In the genomic region with DNA sequence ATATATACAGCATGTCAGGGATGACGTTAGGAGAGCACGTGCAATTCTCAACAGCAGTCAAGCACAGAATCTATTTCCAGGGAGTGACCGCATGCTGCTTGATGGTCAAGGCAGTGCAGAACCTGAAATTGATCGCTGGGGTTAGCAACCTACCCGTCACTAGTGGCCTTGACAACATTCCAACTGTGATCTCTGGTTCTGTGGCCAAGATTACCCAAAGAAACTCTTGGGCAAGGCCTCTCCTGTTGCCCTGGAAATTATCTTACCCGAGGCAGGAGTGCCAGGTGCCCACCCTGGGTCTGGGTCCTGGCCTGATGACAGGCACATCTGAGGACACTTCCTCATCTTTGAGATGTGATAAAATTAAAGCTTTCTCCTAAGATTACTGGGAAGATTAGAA, we compare ENCODE assay signal across 11 cellular contexts. TPM values are rescaled to one million over a fixed set of nuclear protein-coding genes. Genes with fewer than 3 reads are reported as not detected.
DNase-seq lines count a peak whose midpoint lies in the region; ATAC-seq and TF ChIP-seq lines count a peak whose summit lies in the region.
"Had no signal": no experiment of that assay in that cellular context is flagged by ENCODE, and none has a peak within 500 bp of the region (broad histone marks: within the 10 kb centered on the region; RNA-seq: fewer than 3 reads in every experiment).

No MANE protein-coding gene starts in this region.

- H3K36me3 Mint-ChIP-seq in CD4-positive, alpha-beta T cell (ENCODE audit: low read depth) = peaks cover 43% of the 10 kb centered on the region
- peaks cover 5% of the 10 kb centered on the region in 2 donors for H3K36me3 Mint-ChIP-seq in naive B cell

- H3K4me2 ChIP-seq in SK-N-SH = no peak overlapping the region

- peaks cover 6% of the 10 kb centered on the region; the same call in 1 of the 2 replicates for H4K20me1 ChIP-seq in SK-N-SH (ENCODE audit: insufficient read depth)

- ATAC-seq in CD4-positive, alpha-beta T cell (ENCODE audit: poor library complexity) = no peak
- no peak for ATAC-seq in naive B cell (ENCODE audit: low read depth in 2 of 2)

- intact Hi-C loops in CD4-positive, alpha-beta T cell (cut with DNase I, micrococcal nuclease) = loop anchor here (2.0 to 10.0 kb wide), 3 partner anchors 67 to 411 kb away; a partner anchor contains a TSS

- peak overlapping the region; percentile 92 for H3K27ac Mint-ChIP-seq in CD4-positive, alpha-beta T cell
- H3K27ac Mint-ChIP-seq in naive B cell = peak overlapping the region in 2 of 6 donors; percentile 89 to 94

- POLR2A ChIA-PET in CD4-positive, alpha-beta T cell (lab: Charles Lee) = interaction anchor here (0.6 to 6.5 kb wide), 4 partner anchors 8 to 245 kb away, joined by 3 to 91 read pairs (median 28); a partner anchor contains a TSS
- POLR2A ChIA-PET in SK-N-SH (lab: Yijun Ruan, JAX) = interaction anchor here (1.9 to 2.9 kb wide), 2 partner anchors 8 to 21 kb away, joined by 5 to 22 read pairs; a partner anchor contains a TSS

- H3K4me1 ChIP-seq in SK-N-SH (ENCODE audit: control insufficient read depth in 1 of 2, insufficient read depth in 2 of 2, low read depth in 1 of 2, low read length in 1 of 2) = peaks cover 14 to 54% of the 10 kb centered on the region in 2 experiments; a peak in 3 of 4 replicates

- H3K9me2 ChIP-seq in SK-N-SH = no peaks in the 10 kb centered on the region

- H3K79me2 ChIP-seq in SK-N-SH (ENCODE audit: insufficient read depth) = peaks cover 20% of the 10 kb centered on the region

- DNase-seq in CD4-positive, alpha-beta T cell = no peak
- DNase-seq in amniotic epithelial cell (ENCODE audit: low read depth) (peak; percentile 46), naive B cell (no peak), ureter (ENCODE audit: low spot score) (no peak), NCI-H2196 (lab: John Stamatoyannopoulos, UW; ENCODE audit: unreplicated experiment) (no peak), SK-N-SH (no peak), NCI-H2081 treated with DMSO at 0.1 percent for 48 hours (lab: John Stamatoyannopoulos, UW) (no peak)
- DNase-seq: foreskin melanocyte, trophoblast cell had no signal

- H3K4me3 ChIP-seq in SK-N-SH (ENCODE audit: low read depth in 2 of 2, low read length in 1 of 2) = peak overlapping the region in 1 of 2 experiments; percentile 83; a peak in 1 of 4 replicates

- no peak for TF ChIP-seq CTCF in CD4-positive, alpha-beta T cell (IDR thresholded peaks at IDR 0.05)
- TF ChIP-seq CTCF in SK-N-SH (IDR thresholded peaks at IDR 0.05) = no peak

- H3K27me3 Mint-ChIP-seq in CD4-positive, alpha-beta T cell = no peaks in the 10 kb centered on the region
- H3K27me3 Mint-ChIP-seq in naive B cell = no peaks in the 10 kb centered on the region

- no peaks in the 10 kb centered on the region for H3K9me3 Mint-ChIP-seq in CD4-positive, alpha-beta T cell
- H3K9me3 Mint-ChIP-seq in naive B cell = no peaks in the 10 kb centered on the region

- peaks cover 17 to 25% of the 10 kb centered on the region in 2 experiments for H3K36me3 ChIP-seq in SK-N-SH (replicated peaks in 1 of 2; ENCODE audit: control insufficient read depth in 1 of 2, insufficient read depth in 2 of 2, low read length in 1 of 2)

- H2AFZ ChIP-seq in SK-N-SH (ENCODE audit: low read depth) = no peak overlapping the region

- no peaks in the 10 kb centered on the region for H3K9me3 ChIP-seq in CD4-positive, alpha-beta T cell (ENCODE audit: control insufficient read depth, low read length)
- no peaks in the 10 kb centered on the region for H3K9me3 ChIP-seq in SK-N-SH

- no peak for TF ChIP-seq EP300 in Ishikawa (IDR thresholded peaks at IDR 0.05; ENCODE audit: borderline replicate concordance)
- TF ChIP-seq EP300 in SK-N-SH (IDR thresholded peaks at IDR 0.05; ENCODE audit: borderline replicate concordance in 1 of 2, low read depth in 1 of 2, low read length in 1 of 2) = no peak

- H3K4me3 Mint-ChIP-seq in CD4-positive, alpha-beta T cell = peak overlapping the region; percentile 95
- peak overlapping the region in 6 of 8 donors; percentile 35 to 96 (median 93) for H3K4me3 Mint-ChIP-seq in naive B cell

- peaks cover 50% of the 10 kb centered on the region for H3K4me1 Mint-ChIP-seq in CD4-positive, alpha-beta T cell (ENCODE audit: low read depth)
- peaks cover 42 to 69% (median 48%) of the 10 kb centered on the region in 3 donors for H3K4me1 Mint-ChIP-seq in naive B cell

- TF ChIP-seq RAD21 in Ishikawa (IDR thresholded peaks at IDR 0.05; ENCODE audit: low read depth) (no peak), SK-N-SH (IDR thresholded peaks at IDR 0.05; ENCODE audit: low read length) (no peak)

- H3F3A ChIP-seq in SK-N-SH (replicated peaks; ENCODE audit: insufficient read depth) = peaks cover 24% of the 10 kb centered on the region

- H3K9ac ChIP-seq in SK-N-SH = no peak overlapping the region

- no peaks in the 10 kb centered on the region for H3K27me3 ChIP-seq in CD4-positive, alpha-beta T cell (ENCODE audit: control insufficient read depth, insufficient read depth, low read length)
- no peaks in the 10 kb centered on the region for H3K27me3 ChIP-seq in SK-N-SH (ENCODE audit: insufficient read depth)

- 99% methylated on average over 6 of the region's 6 CpGs for WGBS in SK-N-SH (ENCODE audit: low lambda C conversion rate)

- no peak overlapping the region for H3K27ac ChIP-seq in CD4-positive, alpha-beta T cell (ENCODE audit: low read depth, low read length)
- peak overlapping the region in 1 of 2 experiments; percentile 89; a peak in 2 of 4 replicates for H3K27ac ChIP-seq in SK-N-SH (ENCODE audit: low read depth in 2 of 2, low read length in 1 of 2)
- H3K27ac ChIP-seq: HL-60 had no signal

- CTCF ChIA-PET in CD4-positive, alpha-beta T cell (lab: Charles Lee) = interaction anchor here (1.4 to 4.1 kb wide), 3 partner anchors 8 to 67 kb away, joined by 3 to 58 read pairs (median 19); a partner anchor contains a TSS
- CTCF ChIA-PET in SK-N-SH (lab: Yijun Ruan, JAX) = interaction anchor here (0.7 to 6.1 kb wide), 13 partner anchors 7 to 801 kb away, joined by 3 to 150 read pairs (median 4); a partner anchor contains a TSS

TF ChIP-seq in Ishikawa, 13 proteins besides CTCF, POLR2A, EP300 and RAD21:
- TF ChIP-seq, protein P1, sequence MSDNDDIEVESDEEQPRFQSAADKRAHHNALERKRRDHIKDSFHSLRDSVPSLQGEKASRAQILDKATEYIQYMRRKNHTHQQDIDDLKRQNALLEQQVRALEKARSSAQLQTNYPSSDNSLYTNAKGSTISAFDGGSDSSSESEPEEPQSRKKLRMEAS (IDR thresholded peaks at IDR 0.05) = peak; percentile 45; the same call in 1 of the 2 replicates
- TF ChIP-seq TAF1 (IDR thresholded peaks at IDR 0.05; ENCODE audit: low read depth) = no peak

TF ChIP-seq in SK-N-SH, 30 proteins besides CTCF, POLR2A, EP300 and RAD21 (continues in another document):
- TF ChIP-seq FOXJ3 (CRISPR knock-in tag; IDR thresholded peaks at IDR 0.05) = no peak
- TF ChIP-seq YY1 (IDR thresholded peaks at IDR 0.05; ENCODE audit: low read depth) = no peak

RNA-seq across cellular contexts. Expression of a gene that starts 2.2 kb away (rescaled TPM):
- 10 to 100 TPM; 20.0 to 20.4 TPM for total RNA-seq in CD4-positive, alpha-beta T cell
- polyA plus RNA-seq in naive B cell (ENCODE audit: low read depth in 6 of 6) (10 to 100 TPM; 11.6 to 18.4 (median 15.0) TPM), SK-N-SH (2012; rRNA removed) (87.8 and 90.0 TPM in 2 replicates)
- 37.5 TPM for total RNA-seq in ureter
- polyA plus RNA-seq in SK-N-SH (2012; cell fraction: cytosol; rRNA removed) = 38.0 and 59.9 TPM in 2 replicates
- 161 and 164 TPM in 2 replicates for polyA plus RNA-seq in SK-N-SH (2012; cell fraction: nucleus; rRNA removed)

RNA-seq across cellular contexts. Expression of a gene that starts 3.7 kb away (rescaled TPM):
- 1 to 10 TPM; 9.0 to 9.5 TPM for total RNA-seq in CD4-positive, alpha-beta T cell
- 10 to 100 TPM in 4 of 6 donors, 1 to 10 TPM in 2; 6.3 to 16.5 (median 14.1) TPM for polyA plus RNA-seq in naive B cell (ENCODE audit: low read depth in 6 of 6)
- total RNA-seq in ureter = 13.7 TPM
- 5.6 and 5.9 TPM in 2 replicates for polyA plus RNA-seq in SK-N-SH (2012; rRNA removed)
- polyA plus RNA-seq in SK-N-SH (2012; cell fraction: cytosol; rRNA removed) = 2.4 and 4.1 TPM in 2 replicates
- polyA plus RNA-seq in SK-N-SH (2012; cell fraction: nucleus; rRNA removed) = 4.1 and 8.9 TPM in 2 replicates

RNA-seq across cellular contexts. Expression of a gene that starts 8.1 kb away (rescaled TPM):
- total RNA-seq in CD4-positive, alpha-beta T cell = 1,000 to 10,000 TPM; 1,937 to 1,976 TPM
- polyA plus RNA-seq in naive B cell (ENCODE audit: low read depth in 6 of 6) = 1,000 to 10,000 TPM; 1,024 to 1,586 (median 1,385) TPM
- total RNA-seq in ureter = 999 TPM
- polyA plus RNA-seq in SK-N-SH (2012; rRNA removed) = 912 and 1,210 TPM in 2 replicates
- 839 and 875 TPM in 2 replicates for polyA plus RNA-seq in SK-N-SH (2012; cell fraction: cytosol; rRNA removed)
- polyA plus RNA-seq in SK-N-SH (2012; cell fraction: nucleus; rRNA removed) = 329 and 754 TPM in 2 replicates

RNA-seq across cellular contexts. Expression of a gene that starts 8.3 kb away (rescaled TPM):
- 10 to 100 TPM; 53.0 to 53.3 TPM for total RNA-seq in CD4-positive, alpha-beta T cell
- polyA plus RNA-seq in naive B cell (ENCODE audit: low read depth in 6 of 6) = 100 to 1,000 TPM in 3 of 6 donors, 10 to 100 TPM in 3; 68.8 to 111 (median 102) TPM
- total RNA-seq in ureter = 49.8 TPM
- polyA plus RNA-seq in SK-N-SH (2012; rRNA removed) = 56.7 and 89.7 TPM in 2 replicates
- polyA plus RNA-seq in SK-N-SH (2012; cell fraction: cytosol; rRNA removed) = 50.2 and 68.6 TPM in 2 replicates
- polyA plus RNA-seq in SK-N-SH (2012; cell fraction: nucleus; rRNA removed) = 28.6 and 38.2 TPM in 2 replicates

RNA-seq across cellular contexts. Expression of a gene that starts 17.8 kb away (rescaled TPM):
- 100 to 1,000 TPM; 243 to 246 TPM for total RNA-seq in CD4-positive, alpha-beta T cell
- 100 to 1,000 TPM in 2 of 6 donors, 10 to 100 TPM in 4; 80.5 to 106 (median 91.2) TPM for polyA plus RNA-seq in naive B cell (ENCODE audit: low read depth in 6 of 6)
- 131 TPM for total RNA-seq in ureter
- polyA plus RNA-seq in SK-N-SH (2012; rRNA removed) = 59.1 and 59.9 TPM in 2 replicates
- 18.5 and 33.0 TPM in 2 replicates for polyA plus RNA-seq in SK-N-SH (2012; cell fraction: cytosol; rRNA removed)
- polyA plus RNA-seq in SK-N-SH (2012; cell fraction: nucleus; rRNA removed) = 93.7 and 181 TPM in 2 replicates
